ENCODE assay signal across 1 cellular context in the genomic region with DNA sequence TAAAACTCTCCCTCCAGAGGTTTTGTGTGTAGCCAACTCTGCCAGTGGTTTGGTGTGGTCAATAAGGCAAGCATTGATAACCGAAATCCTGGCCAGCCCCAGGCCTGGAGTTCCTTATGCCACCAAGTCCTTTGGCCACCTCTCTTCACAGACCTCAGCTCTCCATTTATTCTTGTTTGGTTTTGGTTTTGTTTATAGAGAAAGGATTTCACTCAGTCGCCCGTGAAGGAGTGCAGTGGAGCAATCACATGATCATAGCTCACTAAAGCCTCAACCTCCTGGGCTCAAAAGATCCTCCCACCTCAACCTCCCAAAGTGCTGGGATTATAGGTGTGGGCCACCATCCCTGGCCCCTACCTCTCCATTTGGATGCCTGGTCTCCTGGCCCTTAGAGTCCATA.
TF ChIP-seq lines count a peak whose summit lies in the region.

No MANE protein-coding gene starts in this region.

TF ChIP-seq in K562, 482 proteins besides CTCF, POLR2A, EP300 and RAD21 (continued from another document):
- TF ChIP-seq, protein P1, sequence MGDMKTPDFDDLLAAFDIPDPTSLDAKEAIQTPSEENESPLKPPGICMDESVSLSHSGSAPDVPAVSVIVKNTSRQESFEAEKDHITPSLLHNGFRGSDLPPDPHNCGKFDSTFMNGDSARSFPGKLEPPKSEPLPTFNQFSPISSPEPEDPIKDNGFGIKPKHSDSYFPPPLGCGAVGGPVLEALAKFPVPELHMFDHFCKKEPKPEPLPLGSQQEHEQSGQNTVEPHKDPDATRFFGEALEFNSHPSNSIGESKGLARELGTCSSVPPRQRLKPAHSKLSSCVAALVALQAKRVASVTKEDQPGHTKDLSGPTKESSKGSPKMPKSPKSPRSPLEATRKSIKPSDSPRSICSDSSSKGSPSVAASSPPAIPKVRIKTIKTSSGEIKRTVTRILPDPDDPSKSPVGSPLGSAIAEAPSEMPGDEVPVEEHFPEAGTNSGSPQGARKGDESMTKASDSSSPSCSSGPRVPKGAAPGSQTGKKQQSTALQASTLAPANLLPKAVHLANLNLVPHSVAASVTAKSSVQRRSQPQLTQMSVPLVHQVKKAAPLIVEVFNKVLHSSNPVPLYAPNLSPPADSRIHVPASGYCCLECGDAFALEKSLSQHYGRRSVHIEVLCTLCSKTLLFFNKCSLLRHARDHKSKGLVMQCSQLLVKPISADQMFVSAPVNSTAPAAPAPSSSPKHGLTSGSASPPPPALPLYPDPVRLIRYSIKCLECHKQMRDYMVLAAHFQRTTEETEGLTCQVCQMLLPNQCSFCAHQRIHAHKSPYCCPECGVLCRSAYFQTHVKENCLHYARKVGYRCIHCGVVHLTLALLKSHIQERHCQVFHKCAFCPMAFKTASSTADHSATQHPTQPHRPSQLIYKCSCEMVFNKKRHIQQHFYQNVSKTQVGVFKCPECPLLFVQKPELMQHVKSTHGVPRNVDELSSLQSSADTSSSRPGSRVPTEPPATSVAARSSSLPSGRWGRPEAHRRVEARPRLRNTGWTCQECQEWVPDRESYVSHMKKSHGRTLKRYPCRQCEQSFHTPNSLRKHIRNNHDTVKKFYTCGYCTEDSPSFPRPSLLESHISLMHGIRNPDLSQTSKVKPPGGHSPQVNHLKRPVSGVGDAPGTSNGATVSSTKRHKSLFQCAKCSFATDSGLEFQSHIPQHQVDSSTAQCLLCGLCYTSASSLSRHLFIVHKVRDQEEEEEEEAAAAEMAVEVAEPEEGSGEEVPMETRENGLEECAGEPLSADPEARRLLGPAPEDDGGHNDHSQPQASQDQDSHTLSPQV (IDR thresholded peaks at IDR 0.05) = no peak
- TF ChIP-seq ZSCAN29 (IDR thresholded peaks at IDR 0.05) (no peak), ELF2 (CRISPR knock-in tag; IDR thresholded peaks at IDR 0.05) (no peak)
- TF ChIP-seq, protein P2, sequence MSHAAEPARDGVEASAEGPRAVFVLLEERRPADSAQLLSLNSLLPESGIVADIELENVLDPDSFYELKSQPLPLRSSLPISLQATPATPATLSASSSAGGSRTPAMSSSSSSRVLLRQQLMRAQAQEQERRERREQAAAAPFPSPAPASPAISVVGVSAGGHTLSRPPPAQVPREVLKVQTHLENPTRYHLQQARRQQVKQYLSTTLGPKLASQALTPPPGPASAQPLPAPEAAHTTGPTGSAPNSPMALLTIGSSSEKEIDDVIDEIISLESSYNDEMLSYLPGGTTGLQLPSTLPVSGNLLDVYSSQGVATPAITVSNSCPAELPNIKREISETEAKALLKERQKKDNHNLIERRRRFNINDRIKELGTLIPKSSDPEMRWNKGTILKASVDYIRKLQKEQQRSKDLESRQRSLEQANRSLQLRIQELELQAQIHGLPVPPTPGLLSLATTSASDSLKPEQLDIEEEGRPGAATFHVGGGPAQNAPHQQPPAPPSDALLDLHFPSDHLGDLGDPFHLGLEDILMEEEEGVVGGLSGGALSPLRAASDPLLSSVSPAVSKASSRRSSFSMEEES (CRISPR knock-in tag; IDR thresholded peaks at IDR 0.05) = peak; percentile 51
